8 cellular contexts compared by ENCODE assay signal in genomic region chr3:113947372-113948014, GRCh38. TPM values are rescaled to one million over a fixed set of nuclear protein-coding genes. Genes with fewer than 3 reads are reported as not detected.
DNase-seq lines count a peak whose midpoint lies in the region; ATAC-seq and TF ChIP-seq lines count a peak whose summit lies in the region.

Gene ZDHHC23 (plus strand): TSS chr3:113948013. CDS start chr3:113948803, 790 bp downstream.

- peak; percentile 63 for ATAC-seq in activated naive CD8-positive, alpha-beta T cell treated with anti-CD3 and anti-CD28 coated beads, Interleukin-2, amount 50 U/mL, for 24 hours
- ATAC-seq in heart right ventricle: peak; percentile 83 to 93 (median 88)

- H3K9me3 ChIP-seq in heart right ventricle (no peaks in the 10 kb centered on the region), prostate gland (no peaks in the 10 kb centered on the region)

- peak; percentile 38 for DNase-seq in HFFc6
- DNase-seq in NAMALWA (ENCODE audit: low spot score): peak; percentile 68
- DNase-seq in SKM-1 treated with dmso at 0.1 percent for 144 hours (lab: John Stamatoyannopoulos, UW; ENCODE audit: unreplicated experiment): peak; percentile 58
- DNase-seq in activated naive CD8-positive, alpha-beta T cell treated with anti-CD3 and anti-CD28 coated beads, Interleukin-2, amount 50 U/mL, for 24 hours: peak; percentile 65
- DNase-seq in heart right ventricle: peak; percentile 47 to 79
- DNase-seq in prostate gland (ENCODE audit: low spot score): peak; percentile 81

- no peak for TF ChIP-seq CTCF in HFFc6 (IDR thresholded peaks at IDR 0.05)
- TF ChIP-seq CTCF in heart right ventricle (IDR thresholded peaks at IDR 0.05): no peak
- TF ChIP-seq CTCF in prostate gland (IDR thresholded peaks at IDR 0.05): no peak

- peak within 1 kb of the TSS in 5 of 10 donors; percentile 7 to 56 (median 30) for H3K27ac ChIP-seq in heart right ventricle
- H3K27ac ChIP-seq in prostate gland: peak within 1 kb of the TSS; percentile 72
- H3K27ac ChIP-seq in urinary bladder (ENCODE audit: low read depth): no peak within 1 kb of the TSS

- H3K27ac Mint-ChIP-seq in HFFc6: peak within 1 kb of the TSS; percentile 53
- H3K27ac Mint-ChIP-seq in activated naive CD8-positive, alpha-beta T cell treated with anti-CD3 and anti-CD28 coated beads, Interleukin-2, amount 50 U/mL, for 24 hours: peak within 1 kb of the TSS; percentile 77

- H3K4me1 ChIP-seq in heart right ventricle (peaks cover 0 to 16% (median 11%) of the 10 kb centered on the region in 9 donors), prostate gland (replicated peaks) (no peaks in the 10 kb centered on the region), urinary bladder (ENCODE audit: insufficient read depth) (no peaks in the 10 kb centered on the region)

- H3K36me3 ChIP-seq in heart right ventricle: no peaks in the 10 kb centered on the region
- H3K36me3 ChIP-seq in prostate gland: no peaks in the 10 kb centered on the region
- H3K36me3 ChIP-seq in urinary bladder (ENCODE audit: insufficient read depth): no peaks in the 10 kb centered on the region

- peak within 1 kb of the TSS; percentile 87 for H3K4me3 Mint-ChIP-seq in HFFc6
- H3K4me3 Mint-ChIP-seq in activated naive CD8-positive, alpha-beta T cell treated with anti-CD3 and anti-CD28 coated beads, Interleukin-2, amount 50 U/mL, for 24 hours: peak within 1 kb of the TSS; percentile 77

- no peaks in the 10 kb centered on the region for H3K9me3 Mint-ChIP-seq in HFFc6
- H3K9me3 Mint-ChIP-seq in activated naive CD8-positive, alpha-beta T cell treated with anti-CD3 and anti-CD28 coated beads, Interleukin-2, amount 50 U/mL, for 24 hours: no peaks in the 10 kb centered on the region

- no peaks in the 10 kb centered on the region for H3K27me3 Mint-ChIP-seq in HFFc6 (ENCODE audit: insufficient read depth)
- peaks cover 19% of the 10 kb centered on the region for H3K27me3 Mint-ChIP-seq in activated naive CD8-positive, alpha-beta T cell treated with anti-CD3 and anti-CD28 coated beads, Interleukin-2, amount 50 U/mL, for 24 hours

- H3K4me3 ChIP-seq in GM08714 (ENCODE audit: low read length) (peak within 1 kb of the TSS; percentile 74), heart right ventricle (peak within 1 kb of the TSS; percentile 60 to 88 (median 73)), prostate gland (peak within 1 kb of the TSS; percentile 69 to 79), urinary bladder (ENCODE audit: low read depth, low read length) (peak within 1 kb of the TSS; percentile 74)

- peaks cover 19% of the 10 kb centered on the region for H3K4me1 Mint-ChIP-seq in HFFc6 (ENCODE audit: low read depth)
- H3K4me1 Mint-ChIP-seq in activated naive CD8-positive, alpha-beta T cell treated with anti-CD3 and anti-CD28 coated beads, Interleukin-2, amount 50 U/mL, for 24 hours: peaks cover 13% of the 10 kb centered on the region

- H3K36me3 Mint-ChIP-seq in HFFc6 (ENCODE audit: low read depth): no peaks in the 10 kb centered on the region
- no peaks in the 10 kb centered on the region for H3K36me3 Mint-ChIP-seq in activated naive CD8-positive, alpha-beta T cell treated with anti-CD3 and anti-CD28 coated beads, Interleukin-2, amount 50 U/mL, for 24 hours (ENCODE audit: low read depth)

- intact Hi-C loops in heart right ventricle (cut with DNase I) (loop anchor here in 2 of 10 donors (5.0 to 10.0 kb wide), 2 partner anchors 107 to 110 kb away; partner anchors contain the start of genes CCDC191 (in 2 of the 2) and QTRT2 (in 2 of the 2)), prostate gland (cut with DNase I) (no loop called here)

- WGBS in heart right ventricle, 2 donors: 1% methylated on average over 57 to 80 of the region's 80 CpGs
- WGBS in prostate gland: 0% methylated on average over 41 of the region's 80 CpGs
- WGBS in urinary bladder: under 1% methylated on average over 80 of the region's 80 CpGs

- peaks cover 0 to 12% (median 0%) of the 10 kb centered on the region in 7 donors for H3K27me3 ChIP-seq in heart right ventricle
- no peaks in the 10 kb centered on the region for H3K27me3 ChIP-seq in prostate gland (replicated peaks; ENCODE audit: insufficient read depth)

- no peak for TF ChIP-seq POLR2A in prostate gland (IDR thresholded peaks at IDR 0.05)

RNA-seq across cellular contexts. Expression of gene ZDHHC23, which starts in this region (rescaled TPM):
- total RNA-seq in HFFc6 (2021; fragmentation: NEBNext Ultra II Directional; extraction: Animal tissue kit (Norgen Biotek cat#: 25700)): 1 to 10 TPM; 4.6 to 7.5 (median 6.4) TPM
- total RNA-seq in heart right ventricle: 1 to 10 TPM; 1.1 to 3.7 (median 2.4) TPM
- polyA plus RNA-seq in heart right ventricle: 1 to 10 TPM; 1.5 to 1.7 TPM
- total RNA-seq in prostate gland: 10 to 100 TPM in 1 of 2 donors, 1 to 10 TPM in 1; 4.2 to 10.1 TPM
- total RNA-seq in urinary bladder: 2.4 TPM
- polyA plus RNA-seq in urinary bladder: 1.3 TPM
